Comparison of ENCODE assay signal across 27 cellular contexts in the genomic region with DNA sequence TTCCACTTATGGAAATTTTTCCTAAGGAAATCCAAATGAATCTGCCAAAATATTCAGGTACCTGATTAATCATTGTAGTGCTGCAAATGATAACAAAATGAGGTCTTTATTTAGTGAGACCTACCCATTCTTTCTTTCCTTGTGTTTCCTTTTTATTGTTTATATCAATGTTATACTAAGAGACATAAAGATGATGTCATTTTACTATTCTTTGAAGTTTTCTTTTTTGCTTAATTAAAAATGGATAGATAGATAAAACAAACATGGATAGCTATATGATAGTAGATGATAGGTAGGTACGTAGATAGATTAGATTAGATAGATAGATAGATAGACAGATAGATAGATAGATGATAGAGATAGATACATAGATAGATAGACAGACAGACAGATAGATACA.
A peak's percentile ranks its signal among the peaks of the same experiment; 100 is the strongest.
DNase-seq lines count a peak whose midpoint lies in the region; ATAC-seq and TF ChIP-seq lines count a peak whose summit lies in the region.
"Had no signal": no experiment of that assay in that cellular context is flagged by ENCODE, and none has a peak within 500 bp of the region (broad histone marks: within the 10 kb centered on the region; RNA-seq: fewer than 3 reads in every experiment).

No MANE protein-coding gene starts in this region.

- H3K9ac ChIP-seq in GM23248 (peak overlapping the region; percentile 92; the same call in 1 of the 2 replicates), skeletal muscle satellite cell (ENCODE audit: low read depth, low read length) (peak overlapping the region; percentile 92)

- H3K27ac ChIP-seq in GM23248 (peak overlapping the region; percentile 95), RWPE2 (ENCODE audit: poor library complexity, severe bottlenecking) (peak overlapping the region; percentile 86), esophagus squamous epithelium (peak overlapping the region; percentile 85 to 92 (median 88)), dorsolateral prefrontal cortex (no peak overlapping the region)
- H3K27ac ChIP-seq: HL-60, KMS-11, SK-N-MC, testis had no signal

- H3K4me3 ChIP-seq in GM23248 (no peak overlapping the region), RWPE2 (ENCODE audit: severe bottlenecking) (no peak overlapping the region), esophagus squamous epithelium (no peak overlapping the region), skeletal muscle satellite cell (ENCODE audit: low read length) (no peak overlapping the region), dorsolateral prefrontal cortex (no peak overlapping the region)
- H3K4me3 ChIP-seq: SK-N-MC, testis had no signal

- no peak for TF ChIP-seq POLR2A in esophagus squamous epithelium (IDR thresholded peaks at IDR 0.05)

- H2AFZ ChIP-seq in GM23248: no peak overlapping the region

- H3K79me2 ChIP-seq in GM23248 (ENCODE audit: insufficient read depth): no peaks in the 10 kb centered on the region

- H3K9me3 ChIP-seq in GM23248 (ENCODE audit: low read depth) (no peaks in the 10 kb centered on the region), RWPE2 (ENCODE audit: severe bottlenecking) (no peaks in the 10 kb centered on the region), esophagus squamous epithelium (no peaks in the 10 kb centered on the region), skeletal muscle satellite cell (replicated peaks; ENCODE audit: low read length) (no peaks in the 10 kb centered on the region)
- H3K9me3 ChIP-seq: ascending aorta, BE2C, heart left ventricle, lower lobe of right lung, testis had no signal

- H3K4me2 ChIP-seq in GM23248 (ENCODE audit: unreplicated experiment) (peak overlapping the region; percentile 85), skeletal muscle satellite cell (ENCODE audit: low read length) (peak overlapping the region; percentile 95)

- peaks cover 26% of the 10 kb centered on the region for H3F3A ChIP-seq in GM23248 (ENCODE audit: insufficient read depth)

- WGBS in GM23248 (ENCODE audit: low coverage in 1 of 2, low lambda C conversion rate in 2 of 2, missing lambda C conversion rate in 2 of 2), 2 experiments: 95 to 98% methylated on average over 1 of the region's 1 CpG
- 83 to 93% methylated on average over 1 of the region's 1 CpG for WGBS in esophagus squamous epithelium, 2 donors

- H3K36me3 ChIP-seq in GM23248 (ENCODE audit: low read depth) (no peaks in the 10 kb centered on the region), RWPE2 (ENCODE audit: low read depth) (no peaks in the 10 kb centered on the region), esophagus squamous epithelium (no peaks in the 10 kb centered on the region), skeletal muscle satellite cell (ENCODE audit: insufficient read depth, low read length) (no peaks in the 10 kb centered on the region)
- H3K36me3 ChIP-seq: ascending aorta, BE2C, heart left ventricle, lower lobe of right lung had no signal

- intact Hi-C loops in esophagus squamous epithelium (cut with DNase I): no loop called here
- intact Hi-C loops in dorsolateral prefrontal cortex (cut with DNase I): no loop called here

- H3K9me2 ChIP-seq in GM23248 (ENCODE audit: insufficient read depth): no peaks in the 10 kb centered on the region

- H3K27me3 ChIP-seq in GM23248 (replicated peaks; ENCODE audit: insufficient read depth): no peaks in the 10 kb centered on the region
- no peaks in the 10 kb centered on the region for H3K27me3 ChIP-seq in RWPE2 (ENCODE audit: insufficient read depth, poor library complexity, severe bottlenecking)
- no peaks in the 10 kb centered on the region for H3K27me3 ChIP-seq in esophagus squamous epithelium
- H3K27me3 ChIP-seq in skeletal muscle satellite cell (ENCODE audit: control insufficient read depth, insufficient read depth, low read length): no peaks in the 10 kb centered on the region
- H3K27me3 ChIP-seq in dorsolateral prefrontal cortex: peaks cover 0 to 12% (median 0%) of the 10 kb centered on the region in 45 donors
- H3K27me3 ChIP-seq: ascending aorta, BE2C, heart left ventricle, testis had no signal

- no peak for ATAC-seq in RWPE2 (ENCODE audit: low read depth)
- no peak for ATAC-seq in GM21576 (IDR thresholded peaks at IDR 0.05; ENCODE audit: unreplicated experiment)
- ATAC-seq: natural killer cell had no signal

- no peak for TF ChIP-seq CTCF in RWPE2 (IDR thresholded peaks at IDR 0.05; ENCODE audit: poor library complexity, severe bottlenecking)
- no peak for TF ChIP-seq CTCF in esophagus squamous epithelium (IDR thresholded peaks at IDR 0.05)
- no peak for TF ChIP-seq CTCF in dorsolateral prefrontal cortex (IDR thresholded peaks at IDR 0.05 in 54 of 56, conservative IDR thresholded peaks at IDR 0.05 in 2 of 56; ENCODE audit: low read depth in 1 of 56, partially characterized antibody in 56 of 56)

- no peaks in the 10 kb centered on the region for H4K20me1 ChIP-seq in GM23248 (ENCODE audit: insufficient read depth)

- in situ Hi-C loops in GM23248 (cut with MboI): loop anchor here (25.0 kb wide), 1 partner anchor 666 kb away; a partner anchor contains a TSS

- H3K4me1 ChIP-seq in GM23248 (ENCODE audit: insufficient read depth) (peaks cover 31% of the 10 kb centered on the region), RWPE2 (ENCODE audit: insufficient read depth, poor library complexity, severe bottlenecking) (peaks cover 26% of the 10 kb centered on the region), esophagus squamous epithelium (peaks cover 0 to 34% (median 8%) of the 10 kb centered on the region in 3 donors), skeletal muscle satellite cell (ENCODE audit: control insufficient read depth, insufficient read depth, low read length) (peaks cover 30% of the 10 kb centered on the region)
- H3K4me1 ChIP-seq: ascending aorta, lower lobe of right lung, testis had no signal

- no peak for DNase-seq in GM23248
- DNase-seq in RWPE2 (ENCODE audit: low spot score): no peak
- no peak for DNase-seq in esophagus squamous epithelium (lab: John Stamatoyannopoulos, UW)
- no peak for DNase-seq in NCI-H1105 (lab: John Stamatoyannopoulos, UW)
- no peak for DNase-seq in dorsolateral prefrontal cortex
- DNase-seq in kidney tubule cell (ENCODE audit: low spot score): no peak
- DNase-seq: activated CD4-positive, alpha-beta T cell treated with anti-CD3 and anti-CD28 coated beads, Interleukin-2, amount 50 U/mL, for 1 hour; activated CD4-positive, CD25-positive, alpha-beta regulatory T cell; activated gamma-delta T cell treated with Interleukin-2 at 50 U/mL for 16 hours; activated naive CD8-positive, alpha-beta T cell treated with anti-CD3 and anti-CD28 coated beads, Interleukin-2, amount 10 ng/mL, durations not matched to agents 7 days and 5 days; activated T-cell treated with anti-CD3 and anti-CD28 coated beads, Interleukin-2, amount 50 U/mL, for 4 hours; BE2C; DMS153; H7; lower lobe of right lung; natural killer cell; NCI-H1417 treated with DMSO at 0.1 percent for 48 hours; NCI-H2081; NCI-H69 had no signal

Comparison
In these comparisons a context has a peak if more than half of its experiments do, and no peak if none do; other contexts are left out.
1. H3K27ac ChIP-seq: peak in GM23248 (single experiment), RWPE2 (single experiment) and esophagus squamous epithelium (4 of 4); none in dorsolateral prefrontal cortex (0 of 59).